7 cellular contexts compared by ENCODE assay signal in the genomic region with DNA sequence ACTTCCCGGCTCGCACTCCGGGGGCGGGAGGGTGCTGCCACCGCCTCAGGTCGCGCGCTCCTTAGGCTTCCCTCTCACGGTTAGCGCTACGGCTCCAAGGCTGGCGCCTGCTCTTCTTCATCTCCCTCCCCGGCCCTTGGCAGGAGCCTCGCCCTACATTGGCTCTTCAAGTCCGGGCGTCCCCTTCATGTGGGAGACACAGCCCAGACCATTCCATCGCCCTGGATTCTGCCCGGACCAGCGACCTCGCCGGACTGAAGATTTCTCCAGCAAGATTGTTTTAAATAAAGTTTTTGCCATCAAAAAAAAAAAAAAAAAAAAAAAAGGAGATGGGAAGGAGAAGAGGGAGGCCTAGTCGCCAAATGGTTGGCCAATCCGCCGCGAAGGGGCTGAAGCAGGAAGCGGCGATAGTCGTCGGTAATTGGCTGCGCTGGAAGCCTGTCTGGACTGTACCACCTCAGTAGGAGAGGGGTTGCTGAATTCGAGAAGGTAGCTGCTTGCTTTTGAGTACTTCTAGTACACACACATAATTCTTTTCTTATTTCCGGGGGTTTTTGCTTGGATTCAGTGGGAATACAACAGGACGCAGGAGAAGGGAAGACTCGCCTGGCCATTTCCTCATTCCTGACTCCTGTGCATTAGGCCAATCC. TPM values are rescaled to one million over a fixed set of nuclear protein-coding genes. Genes with fewer than 3 reads are reported as not detected.
DNase-seq lines count a peak whose midpoint lies in the region; ATAC-seq and TF ChIP-seq lines count a peak whose summit lies in the region.

No MANE protein-coding gene starts in this region.

- H3K79me2 ChIP-seq in hepatocyte: peaks cover 36% of the 10 kb centered on the region

- peak overlapping the region; percentile 80 for H3K4me2 ChIP-seq in hepatocyte

- WGBS in hepatocyte (ENCODE audit: low lambda C conversion rate, missing lambda C conversion rate): under 1% methylated on average over 32 of the region's 34 CpGs

- DNase-seq in NCI-H2029 (lab: John Stamatoyannopoulos, UW) (peak; percentile 97), T1000 (lab: John Stamatoyannopoulos, UW) (peak; percentile 95), astrocyte of the hippocampus (ENCODE audit: low read depth, low spot score) (peak; percentile 98), hepatocyte (ENCODE audit: low spot score) (peak; percentile 98), renal cortical epithelial cell (ENCODE audit: low read depth) (peak; percentile 96)

- peaks cover 7% of the 10 kb centered on the region for H4K20me1 ChIP-seq in hepatocyte (ENCODE audit: insufficient read depth, poor library complexity, severe bottlenecking)

- no peaks in the 10 kb centered on the region for H3K9me3 ChIP-seq in hepatocyte (ENCODE audit: low read depth)

- H3K27ac ChIP-seq in hepatocyte: peak overlapping the region; percentile 95

- H3K4me1 ChIP-seq in hepatocyte (ENCODE audit: insufficient read depth): peaks cover 9% of the 10 kb centered on the region

- no peaks in the 10 kb centered on the region for H3K27me3 ChIP-seq in hepatocyte

- H3K4me3 ChIP-seq in hepatocyte: peak overlapping the region; percentile 34

- H3K36me3 ChIP-seq in hepatocyte (replicated peaks; ENCODE audit: insufficient read depth, low read depth): no peaks in the 10 kb centered on the region

- ATAC-seq in GM18508 (IDR thresholded peaks at IDR 0.05; ENCODE audit: insufficient read depth, unreplicated experiment) (peak; percentile 68), HG02981 (IDR thresholded peaks at IDR 0.05; ENCODE audit: unreplicated experiment) (peak; percentile 57)

- H2AFZ ChIP-seq in hepatocyte: peak overlapping the region; percentile 60

- no peak for TF ChIP-seq CTCF in hepatocyte (IDR thresholded peaks at IDR 0.05; ENCODE audit: poor library complexity)

- H3K9me2 ChIP-seq in hepatocyte (replicated peaks; ENCODE audit: insufficient read depth): no peaks in the 10 kb centered on the region

RNA-seq across cellular contexts. Expression of a gene that starts 0.7 kb away (rescaled TPM):
- total RNA-seq in hepatocyte (41.3 and 45.7 TPM in 2 replicates), renal cortical epithelial cell (45.1 and 79.9 TPM in 2 replicates)
- polyA plus RNA-seq in hepatocyte: 35.9 and 42.3 TPM in 2 replicates

RNA-seq across cellular contexts. Expression of a gene that starts 9.6 kb away (rescaled TPM):
- total RNA-seq in hepatocyte: 13.4 and 15.4 TPM in 2 replicates
- polyA plus RNA-seq in hepatocyte: 9.1 and 18.5 TPM in 2 replicates
- 20.3 and 34.6 TPM in 2 replicates for total RNA-seq in renal cortical epithelial cell

RNA-seq across cellular contexts. Expression of a gene that starts 17.5 kb away (rescaled TPM):
- total RNA-seq in hepatocyte (0.90 and 2.8 TPM in 2 replicates), renal cortical epithelial cell (0.35 TPM in 1 of 2 replicates, not detected in the other)
- polyA plus RNA-seq in hepatocyte: 3.9 and 4.1 TPM in 2 replicates

RNA-seq across cellular contexts. Expression of a gene that starts 44.8 kb away (rescaled TPM):
- 14.5 and 15.5 TPM in 2 replicates for total RNA-seq in hepatocyte
- polyA plus RNA-seq in hepatocyte: 30.2 and 30.9 TPM in 2 replicates
- 11.5 and 16.1 TPM in 2 replicates for total RNA-seq in renal cortical epithelial cell

RNA-seq across cellular contexts. Expression of a gene that starts 45.2 kb away (rescaled TPM):
- 81.4 and 104 TPM in 2 replicates for total RNA-seq in hepatocyte
- 119 and 129 TPM in 2 replicates for polyA plus RNA-seq in hepatocyte
- 61.1 and 78.2 TPM in 2 replicates for total RNA-seq in renal cortical epithelial cell

Comparison
In these comparisons a context has a peak if more than half of its experiments do, and no peak if none do; other contexts are left out.
1. Peak in every context shown above with its lines: DNase-seq, ATAC-seq, H3K4me3 ChIP-seq and H3K27ac ChIP-seq.